ENCODE assay signal across 1 cellular context in the genomic region with DNA sequence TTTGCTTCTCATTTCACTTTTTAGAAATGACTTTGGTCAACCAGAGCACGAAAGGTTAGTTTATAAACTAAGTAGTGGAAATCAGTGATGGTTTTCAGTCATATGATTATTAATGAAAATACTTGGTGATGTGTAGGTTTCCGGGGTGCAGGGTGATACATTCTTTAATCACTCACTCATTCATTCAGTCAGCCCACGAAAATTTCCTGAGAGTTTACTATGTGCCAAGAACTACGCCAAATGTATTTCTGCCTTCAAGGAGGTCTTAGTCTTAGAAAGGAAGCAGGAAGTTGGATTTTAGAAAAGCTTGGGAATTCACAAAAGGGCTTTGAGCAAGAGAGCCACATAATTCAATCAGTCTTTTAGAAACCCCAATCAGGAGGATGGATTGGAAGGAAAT.
TF ChIP-seq lines count a peak whose summit lies in the region.

No MANE protein-coding gene starts in this region.

TF ChIP-seq in GM23338, 12 proteins besides CTCF, POLR2A, EP300 and RAD21 (continued from another document):
- TF ChIP-seq, protein P1, sequence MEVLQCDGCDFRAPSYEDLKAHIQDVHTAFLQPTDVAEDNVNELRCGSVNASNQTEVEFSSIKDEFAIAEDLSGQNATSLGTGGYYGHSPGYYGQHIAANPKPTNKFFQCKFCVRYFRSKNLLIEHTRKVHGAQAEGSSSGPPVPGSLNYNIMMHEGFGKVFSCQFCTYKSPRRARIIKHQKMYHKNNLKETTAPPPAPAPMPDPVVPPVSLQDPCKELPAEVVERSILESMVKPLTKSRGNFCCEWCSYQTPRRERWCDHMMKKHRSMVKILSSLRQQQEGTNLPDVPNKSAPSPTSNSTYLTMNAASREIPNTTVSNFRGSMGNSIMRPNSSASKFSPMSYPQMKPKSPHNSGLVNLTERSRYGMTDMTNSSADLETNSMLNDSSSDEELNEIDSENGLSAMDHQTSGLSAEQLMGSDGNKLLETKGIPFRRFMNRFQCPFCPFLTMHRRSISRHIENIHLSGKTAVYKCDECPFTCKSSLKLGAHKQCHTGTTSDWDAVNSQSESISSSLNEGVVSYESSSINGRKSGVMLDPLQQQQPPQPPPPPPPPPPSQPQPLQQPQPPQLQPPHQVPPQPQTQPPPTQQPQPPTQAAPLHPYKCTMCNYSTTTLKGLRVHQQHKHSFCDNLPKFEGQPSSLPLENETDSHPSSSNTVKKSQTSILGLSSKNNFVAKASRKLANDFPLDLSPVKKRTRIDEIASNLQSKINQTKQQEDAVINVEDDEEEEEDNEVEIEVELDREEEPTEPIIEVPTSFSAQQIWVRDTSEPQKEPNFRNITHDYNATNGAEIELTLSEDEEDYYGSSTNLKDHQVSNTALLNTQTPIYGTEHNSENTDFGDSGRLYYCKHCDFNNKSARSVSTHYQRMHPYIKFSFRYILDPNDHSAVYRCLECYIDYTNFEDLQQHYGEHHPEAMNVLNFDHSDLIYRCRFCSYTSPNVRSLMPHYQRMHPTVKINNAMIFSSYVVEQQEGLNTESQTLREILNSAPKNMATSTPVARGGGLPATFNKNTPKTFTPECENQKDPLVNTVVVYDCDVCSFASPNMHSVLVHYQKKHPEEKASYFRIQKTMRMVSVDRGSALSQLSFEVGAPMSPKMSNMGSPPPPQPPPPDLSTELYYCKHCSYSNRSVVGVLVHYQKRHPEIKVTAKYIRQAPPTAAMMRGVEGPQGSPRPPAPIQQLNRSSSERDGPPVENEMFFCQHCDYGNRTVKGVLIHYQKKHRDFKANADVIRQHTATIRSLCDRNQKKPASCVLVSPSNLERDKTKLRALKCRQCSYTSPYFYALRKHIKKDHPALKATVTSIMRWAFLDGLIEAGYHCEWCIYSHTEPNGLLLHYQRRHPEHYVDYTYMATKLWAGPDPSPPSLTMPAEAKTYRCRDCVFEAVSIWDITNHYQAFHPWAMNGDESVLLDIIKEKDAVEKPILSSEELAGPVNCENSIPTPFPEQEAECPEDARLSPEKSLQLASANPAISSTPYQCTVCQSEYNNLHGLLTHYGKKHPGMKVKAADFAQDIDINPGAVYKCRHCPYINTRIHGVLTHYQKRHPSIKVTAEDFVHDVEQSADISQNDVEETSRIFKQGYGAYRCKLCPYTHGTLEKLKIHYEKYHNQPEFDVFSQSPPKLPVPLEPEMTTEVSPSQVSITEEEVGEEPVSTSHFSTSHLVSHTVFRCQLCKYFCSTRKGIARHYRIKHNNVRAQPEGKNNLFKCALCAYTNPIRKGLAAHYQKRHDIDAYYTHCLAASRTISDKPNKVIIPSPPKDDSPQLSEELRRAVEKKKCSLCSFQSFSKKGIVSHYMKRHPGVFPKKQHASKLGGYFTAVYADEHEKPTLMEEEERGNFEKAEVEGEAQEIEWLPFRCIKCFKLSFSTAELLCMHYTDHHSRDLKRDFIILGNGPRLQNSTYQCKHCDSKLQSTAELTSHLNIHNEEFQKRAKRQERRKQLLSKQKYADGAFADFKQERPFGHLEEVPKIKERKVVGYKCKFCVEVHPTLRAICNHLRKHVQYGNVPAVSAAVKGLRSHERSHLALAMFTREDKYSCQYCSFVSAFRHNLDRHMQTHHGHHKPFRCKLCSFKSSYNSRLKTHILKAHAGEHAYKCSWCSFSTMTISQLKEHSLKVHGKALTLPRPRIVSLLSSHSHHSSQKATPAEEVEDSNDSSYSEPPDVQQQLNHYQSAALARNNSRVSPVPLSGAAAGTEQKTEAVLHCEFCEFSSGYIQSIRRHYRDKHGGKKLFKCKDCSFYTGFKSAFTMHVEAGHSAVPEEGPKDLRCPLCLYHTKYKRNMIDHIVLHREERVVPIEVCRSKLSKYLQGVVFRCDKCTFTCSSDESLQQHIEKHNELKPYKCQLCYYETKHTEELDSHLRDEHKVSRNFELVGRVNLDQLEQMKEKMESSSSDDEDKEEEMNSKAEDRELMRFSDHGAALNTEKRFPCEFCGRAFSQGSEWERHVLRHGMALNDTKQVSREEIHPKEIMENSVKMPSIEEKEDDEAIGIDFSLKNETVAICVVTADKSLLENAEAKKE (CRISPR knock-in tag; IDR thresholded peaks at IDR 0.05) = no peak
